Comparison of ENCODE assay signal across 16 cellular contexts in genomic region chr18:48805826-48806535, GRCh38.
DNase-seq lines count a peak whose midpoint lies in the region; ATAC-seq, FAIRE-seq and TF ChIP-seq lines count a peak whose summit lies in the region.
"Had no signal": no experiment of that assay in that cellular context is flagged by ENCODE, and none has a peak within 500 bp of the region (broad histone marks: within the 10 kb centered on the region; RNA-seq: fewer than 3 reads in every experiment).

No MANE protein-coding gene starts in this region.

- H3K27ac ChIP-seq in GM12878 (ENCODE audit: control insufficient read depth, insufficient read depth) (peak overlapping the region; percentile 3; the same call in 1 of the 2 replicates), tibial nerve (peak overlapping the region; percentile 18 to 85 (median 56))

- H3K9me3 Mint-ChIP-seq in natural killer cell = no peaks in the 10 kb centered on the region
- H3K9me3 Mint-ChIP-seq: GM23338, memory B cell had no signal

- peaks cover 19 to 49% of the 10 kb centered on the region in 2 donors for H3K4me1 Mint-ChIP-seq in natural killer cell
- H3K4me1 Mint-ChIP-seq: GM23338 had no signal

- H2AFZ ChIP-seq in GM12878 (ENCODE audit: control insufficient read depth, low read depth, low read length) = no peak overlapping the region
- H2AFZ ChIP-seq: GM23338 had no signal

- TF ChIP-seq POLR2A in GM12878 (IDR thresholded peaks at IDR 0.05; ENCODE audit: low read depth, low read length) (no peak), tibial nerve (IDR thresholded peaks at IDR 0.05) (no peak)

- TF ChIP-seq CTCF in GM12878 (IDR thresholded peaks at IDR 0.05 in 2 of 3, conservative IDR thresholded peaks at IDR 0.05 in 1 of 3; ENCODE audit: control insufficient read depth in 2 of 3, extremely low read depth in 1 of 3, insufficient read depth in 1 of 3, low read depth in 3 of 3, low read length in 3 of 3) (no peak), natural killer cell (IDR thresholded peaks at IDR 0.05) (no peak), tibial nerve (IDR thresholded peaks at IDR 0.05) (no peak)

- 97% methylated on average over 10 of the region's 10 CpGs for WGBS in GM12878 (ENCODE audit: insufficient coverage, insufficient replicate concordance, low lambda C conversion rate, missing lambda C conversion rate)
- WGBS in tibial nerve, 2 donors = 78 to 80% methylated on average over 10 of the region's 10 CpGs

- no peaks in the 10 kb centered on the region for H3K36me3 Mint-ChIP-seq in natural killer cell
- H3K36me3 Mint-ChIP-seq: memory B cell had no signal

- POLR2A ChIA-PET in GM12878 (lab: Charles Lee) = no interaction called here

- DNase-seq in activated T-cell treated with anti-CD3 and anti-CD28 coated beads, Interleukin-2, amount 50 U/mL, for 1 hour = peak; percentile 4
- no peak for DNase-seq in activated T-cell treated with anti-CD3 and anti-CD28 coated beads for 4 hours
- no peak for DNase-seq in GM12878 (ENCODE audit: low read depth, low spot score)
- DNase-seq in natural killer cell = peak; percentile 10
- no peak for DNase-seq in tibial nerve (ENCODE audit: low spot score in 2 of 2)
- DNase-seq in HPDE6-E6E7 (ENCODE audit: extremely low spot score) = no peak
- DNase-seq: activated CD4-positive, alpha-beta T cell treated with anti-CD3 and anti-CD28 coated beads, Interleukin-2, amount 50 U/mL, for 1 hour; NCI-H1436 treated with DMSO at 0.1 percent for 48 hours; stimulated activated CD4-positive, alpha-beta T cell treated with anti-CD3 and anti-CD28 coated beads, Interleukin-4, amount 100 ng/mL, for 24 hours had no signal

- H3K27me3 ChIP-seq in GM12878 (replicated peaks in 1 of 2; ENCODE audit: control insufficient read depth in 2 of 2, insufficient read depth in 2 of 2, low read length in 1 of 2) = no peaks in the 10 kb centered on the region
- H3K27me3 ChIP-seq in tibial nerve = no peaks in the 10 kb centered on the region

- no peak overlapping the region for H3K9ac ChIP-seq in GM12878 (ENCODE audit: control insufficient read depth, insufficient read depth, low read length)

- H3K4me3 ChIP-seq in GM12878 = no peak overlapping the region
- H3K4me3 ChIP-seq in tibial nerve = no peak overlapping the region
- H3K4me3 ChIP-seq: GM23338, psoas muscle had no signal

- no peak for TF ChIP-seq RAD21 in GM12878 (IDR thresholded peaks at IDR 0.05; ENCODE audit: insufficient read depth, low read depth, low read length)

- SMC1A ChIA-PET in GM12878 (lab: Charles Lee; ENCODE audit: uncharacterized antibody, unreplicated experiment) = interaction anchor here (0.8 to 12.6 kb wide), 4 partner anchors 15 to 25 kb away, joined by 3 to 129 read pairs (median 8); no protein-coding TSS in a partner anchor

- intact Hi-C loops in GM12878 (cut with micrococcal nuclease; ENCODE audit: unreplicated experiment) (no loop called here), natural killer cell (cut with micrococcal nuclease) (no loop called here)

- H3K27ac Mint-ChIP-seq in natural killer cell = peak overlapping the region in 1 of 2 donors; percentile 59
- H3K27ac Mint-ChIP-seq: GM23338 had no signal

- no peaks in the 10 kb centered on the region for H3K79me2 ChIP-seq in GM12878 (ENCODE audit: control insufficient read depth, insufficient read depth, low read length)

- H3K27me3 Mint-ChIP-seq in natural killer cell (ENCODE audit: low read depth in 2 of 2) = no peaks in the 10 kb centered on the region
- H3K27me3 Mint-ChIP-seq: memory B cell had no signal

- peaks cover 38% of the 10 kb centered on the region for H3K4me1 ChIP-seq in GM12878 (ENCODE audit: control insufficient read depth, insufficient read depth, low read length)
- peaks cover 0 to 21% (median 5%) of the 10 kb centered on the region in 4 donors for H3K4me1 ChIP-seq in tibial nerve

- no peak overlapping the region for H3K4me3 Mint-ChIP-seq in natural killer cell
- H3K4me3 Mint-ChIP-seq: GM23338, memory B cell had no signal

- H3K36me3 ChIP-seq in GM12878 (ENCODE audit: control insufficient read depth in 2 of 2, insufficient read depth in 2 of 2, low read length in 1 of 2) = peaks cover 0 to 2% of the 10 kb centered on the region in 2 experiments; a peak in 1 of 4 replicates
- peaks cover 0 to 27% (median 0%) of the 10 kb centered on the region in 3 donors for H3K36me3 ChIP-seq in tibial nerve

- H3K9me3 ChIP-seq in GM12878 (replicated peaks; ENCODE audit: control insufficient read depth, insufficient read depth, low read length) = no peaks in the 10 kb centered on the region
- H3K9me3 ChIP-seq in tibial nerve = no peaks in the 10 kb centered on the region
- H3K9me3 ChIP-seq: psoas muscle had no signal

- no peak for FAIRE-seq in GM12878 (lab: Jason Lieb, UNC)
- FAIRE-seq: D721Med, HepG2 had no signal

- RAD21 ChIA-PET in GM12878 (lab: Charles Lee; ENCODE audit: unreplicated experiment) = interaction anchor here (1.0 to 4.7 kb wide), 2 partner anchors 14 to 21 kb away, joined by 3 to 16 read pairs; no protein-coding TSS in a partner anchor

- H4K20me1 ChIP-seq in GM12878 (ENCODE audit: control insufficient read depth, insufficient read depth) = no peaks in the 10 kb centered on the region

- H3K4me2 ChIP-seq in GM12878 (ENCODE audit: control insufficient read depth, insufficient read depth) = no peak overlapping the region
- H3K4me2 ChIP-seq: GM23338 had no signal

- ATAC-seq in GM12878 (no peak), natural killer cell (no peak), GM19463 (IDR thresholded peaks at IDR 0.05; ENCODE audit: unreplicated experiment) (no peak), GM21381 (IDR thresholded peaks at IDR 0.05; ENCODE audit: unreplicated experiment) (no peak)
- ATAC-seq: GM23338, HepG2 had no signal

- TF ChIP-seq EP300 in GM12878 (IDR thresholded peaks at IDR 0.05; ENCODE audit: borderline replicate concordance in 1 of 2, control insufficient read depth in 1 of 2, low read depth in 2 of 2, low read length in 2 of 2) (no peak), tibial nerve (IDR thresholded peaks at IDR 0.05) (no peak)

- BruUV-seq in GM12878 (replicated peaks; lab: Mats Ljungman, UMichigan) = no TSS peak

- in situ Hi-C loops in GM12878 (cut with MboI) = loop anchor here (25.0 kb wide), 1 partner anchor 1481 kb away; the partner anchor contains the start of genes CXXC1 and MBD1

- CTCF ChIA-PET in GM12878 (lab: Yijun Ruan, JAX) = no interaction called here

TF ChIP-seq in GM12878, 131 proteins besides CTCF, POLR2A, EP300 and RAD21:
- TF ChIP-seq NBN (IDR thresholded peaks at IDR 0.05) (no peak), SIX5 (IDR thresholded peaks at IDR 0.05; ENCODE audit: low read depth, low read length, severe bottlenecking) (no peak), IRF4 (IDR thresholded peaks at IDR 0.05; ENCODE audit: low read depth, low read length) (no peak), CREM (IDR thresholded peaks at IDR 0.05; ENCODE audit: low read depth) (no peak), HDGF (IDR thresholded peaks at IDR 0.05) (no peak), MLLT1 (IDR thresholded peaks at IDR 0.05) (no peak), SKIL (IDR thresholded peaks at IDR 0.05; ENCODE audit: low read depth, poor library complexity, severe bottlenecking) (no peak), CBFB (IDR thresholded peaks at IDR 0.05; ENCODE audit: low read depth) (no peak), MXI1 (IDR thresholded peaks at IDR 0.05; ENCODE audit: low read depth, low read length) (no peak)
TF ChIP-seq in GM12878: peak in this region for 0.

Comparison
In these comparisons a context has a peak if more than half of its experiments do, and no peak if none do; other contexts are left out.
1. DNase-seq: peak in activated T-cell treated with anti-CD3 and anti-CD28 coated beads, Interleukin-2, amount 50 U/mL, for 1 hour (single experiment) and natural killer cell (single experiment); none in activated T-cell treated with anti-CD3 and anti-CD28 coated beads for 4 hours (single experiment), GM12878 (single experiment), tibial nerve (0 of 2) and HPDE6-E6E7 (single experiment).